6 cellular contexts compared by ENCODE assay signal in the genomic region with DNA sequence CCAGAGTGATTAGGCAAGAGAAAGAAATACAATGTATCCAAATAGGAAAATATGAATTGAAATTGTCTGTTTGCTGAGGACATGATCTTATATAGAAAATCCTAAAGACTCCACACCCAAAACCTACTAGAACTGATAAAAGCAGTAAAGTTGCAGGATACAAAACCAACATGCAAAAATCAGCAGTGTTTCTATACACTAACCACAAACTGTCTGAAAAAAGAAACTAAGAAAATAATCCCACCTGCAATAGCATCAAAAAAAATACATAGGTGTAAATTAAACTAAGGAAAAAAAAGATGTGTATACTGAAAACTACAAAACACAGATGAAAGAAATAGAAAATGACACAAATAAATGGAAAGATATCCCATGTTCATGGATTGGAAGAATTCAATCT.
"Had no signal": no experiment of that assay in that cellular context is flagged by ENCODE, and none has a peak within 500 bp of the region (broad histone marks: within the 10 kb centered on the region; RNA-seq: fewer than 3 reads in every experiment).

No MANE protein-coding gene starts in this region.

- H3K27ac ChIP-seq: HL-60 had no signal

- H3K4me3 ChIP-seq: K562 had no signal

- DNase-seq: IMR-90, KBM-7, KG1 had no signal

- ATAC-seq: HepG2, K562 had no signal
